12 cellular contexts compared by ENCODE assay signal in genomic region chr5:78005021-78005785, GRCh38.
DNase-seq lines count a peak whose midpoint lies in the region; ATAC-seq, FAIRE-seq and TF ChIP-seq lines count a peak whose summit lies in the region.
"Had no signal": no experiment of that assay in that cellular context is flagged by ENCODE, and none has a peak within 500 bp of the region (broad histone marks: within the 10 kb centered on the region; RNA-seq: fewer than 3 reads in every experiment).

No MANE protein-coding gene starts in this region.

- no peak overlapping the region for H3K4me3 Mint-ChIP-seq in astrocyte (ENCODE audit: unreplicated experiment)
- H3K4me3 Mint-ChIP-seq in stimulated activated naive CD8-positive, alpha-beta T cell treated with anti-CD3 and anti-CD28 coated beads, Interleukin-15, amount 100 ng/mL, for 72 hours: no peak overlapping the region
- H3K4me3 Mint-ChIP-seq: CD8-positive, alpha-beta T cell; natural killer cell treated with Interleukin-12 subunit alpha and Interleukin-12 subunit beta and Interleukin-15 and Interleukin-18, amount 100 ng/mL, for 72 hours had no signal

- no peak overlapping the region for H3K4me3 ChIP-seq in astrocyte (ENCODE audit: insufficient read depth, low read depth, low read length)
- H3K4me3 ChIP-seq: suprapubic skin had no signal

- peaks cover 11% of the 10 kb centered on the region for H3K4me1 Mint-ChIP-seq in astrocyte (ENCODE audit: low read depth, unreplicated experiment)
- no peaks in the 10 kb centered on the region for H3K4me1 Mint-ChIP-seq in stimulated activated naive CD8-positive, alpha-beta T cell treated with anti-CD3 and anti-CD28 coated beads, Interleukin-15, amount 100 ng/mL, for 72 hours

- H3K27me3 Mint-ChIP-seq in astrocyte (ENCODE audit: low read depth, unreplicated experiment): no peaks in the 10 kb centered on the region
- no peaks in the 10 kb centered on the region for H3K27me3 Mint-ChIP-seq in stimulated activated naive CD8-positive, alpha-beta T cell treated with anti-CD3 and anti-CD28 coated beads, Interleukin-15, amount 100 ng/mL, for 72 hours
- H3K27me3 Mint-ChIP-seq: natural killer cell treated with Interleukin-12 subunit alpha and Interleukin-12 subunit beta and Interleukin-15 and Interleukin-18, amount 100 ng/mL, for 72 hours had no signal

- H2AFZ ChIP-seq in astrocyte (ENCODE audit: low read depth, low read length): no peak overlapping the region

- peak overlapping the region; percentile 17 for H3K9ac ChIP-seq in astrocyte (ENCODE audit: low read length)

- DNase-seq in EH (ENCODE audit: low read depth) (peak; percentile 65), NCI-H1417 treated with DMSO at 0.1 percent for 48 hours (lab: John Stamatoyannopoulos, UW) (peak; percentile 30), astrocyte (ENCODE audit: low read depth) (peak; percentile 40), medulla oblongata (ENCODE audit: extremely low spot score) (peak; percentile 63), left cardiac atrium (no peak), GM12892 (ENCODE audit: insufficient read length) (no peak)
- DNase-seq in stimulated activated naive CD8-positive, alpha-beta T cell treated with anti-CD3 and anti-CD28 coated beads, Interleukin-15, amount 100 ng/mL, for 72 hours: no peak
- DNase-seq: activated gamma-delta T cell treated with Interleukin-2 at 50 U/mL for 16 hours; CD8-positive, alpha-beta T cell had no signal

- H3K27me3 ChIP-seq in astrocyte (ENCODE audit: insufficient read depth, low read length): no peaks in the 10 kb centered on the region
- H3K27me3 ChIP-seq: suprapubic skin had no signal

- TF ChIP-seq POLR2A in GM12892 (IDR thresholded peaks at IDR 0.05; ENCODE audit: low read depth, low read length): no peak

- H3K4me1 ChIP-seq in astrocyte (ENCODE audit: insufficient read depth, low read length): peaks cover 2% of the 10 kb centered on the region
- H3K4me1 ChIP-seq: suprapubic skin had no signal

- peaks cover 5% of the 10 kb centered on the region for H3K36me3 ChIP-seq in astrocyte (ENCODE audit: insufficient read depth, low read length)

- no peak for TF ChIP-seq CTCF in astrocyte (IDR thresholded peaks at IDR 0.05; ENCODE audit: insufficient read depth, low read depth, low read length)

- FAIRE-seq in astrocyte (lab: Jason Lieb, UNC): peak; percentile 39
- FAIRE-seq in GM12892 (lab: Jason Lieb, UNC): no peak

- no peak overlapping the region for H3K27ac Mint-ChIP-seq in astrocyte (ENCODE audit: unreplicated experiment)
- H3K27ac Mint-ChIP-seq in stimulated activated naive CD8-positive, alpha-beta T cell treated with anti-CD3 and anti-CD28 coated beads, Interleukin-15, amount 100 ng/mL, for 72 hours: no peak overlapping the region
- H3K27ac Mint-ChIP-seq: CD8-positive, alpha-beta T cell; natural killer cell treated with Interleukin-12 subunit alpha and Interleukin-12 subunit beta and Interleukin-15 and Interleukin-18, amount 100 ng/mL, for 72 hours had no signal

- no peaks in the 10 kb centered on the region for H3K9me3 Mint-ChIP-seq in astrocyte (ENCODE audit: unreplicated experiment)
- H3K9me3 Mint-ChIP-seq in stimulated activated naive CD8-positive, alpha-beta T cell treated with anti-CD3 and anti-CD28 coated beads, Interleukin-15, amount 100 ng/mL, for 72 hours: no peaks in the 10 kb centered on the region
- H3K9me3 Mint-ChIP-seq: CD8-positive, alpha-beta T cell; natural killer cell treated with Interleukin-12 subunit alpha and Interleukin-12 subunit beta and Interleukin-15 and Interleukin-18, amount 100 ng/mL, for 72 hours had no signal

- peaks cover 4% of the 10 kb centered on the region for H4K20me1 ChIP-seq in astrocyte (ENCODE audit: insufficient read depth, low read length)

- H3K36me3 Mint-ChIP-seq in astrocyte (ENCODE audit: low read depth, unreplicated experiment): no peaks in the 10 kb centered on the region
- H3K36me3 Mint-ChIP-seq: natural killer cell treated with Interleukin-12 subunit alpha and Interleukin-12 subunit beta and Interleukin-15 and Interleukin-18, amount 100 ng/mL, for 72 hours had no signal

- H3K79me2 ChIP-seq in astrocyte (ENCODE audit: insufficient read depth, low read length): no peaks in the 10 kb centered on the region

- no peaks in the 10 kb centered on the region for H3K9me3 ChIP-seq in astrocyte (ENCODE audit: insufficient read depth, low read depth, low read length)
- H3K9me3 ChIP-seq: suprapubic skin had no signal

- intact Hi-C loops in left cardiac atrium (cut with DNase I): loop anchor here in 1 of 2 donors (5.0 to 10.0 kb wide), 2 partner anchors 360 to 443 kb away; no protein-coding TSS in a partner anchor

- H3K4me2 ChIP-seq in astrocyte (ENCODE audit: low read length): no peak overlapping the region

- ATAC-seq in left cardiac atrium: no peak
- ATAC-seq in HG03460 (IDR thresholded peaks at IDR 0.05; ENCODE audit: unreplicated experiment): no peak
- ATAC-seq in stimulated activated naive CD8-positive, alpha-beta T cell treated with anti-CD3 and anti-CD28 coated beads, Interleukin-15, amount 100 ng/mL, for 72 hours: no peak
- ATAC-seq: CD8-positive, alpha-beta T cell; natural killer cell treated with Interleukin-12 subunit alpha and Interleukin-12 subunit beta and Interleukin-15 and Interleukin-18, amount 100 ng/mL, for 72 hours had no signal

- peak overlapping the region; percentile 24 for H3K27ac ChIP-seq in astrocyte (ENCODE audit: low read depth, low read length)
- H3K27ac ChIP-seq: suprapubic skin had no signal

Comparison
In these comparisons a context has a peak if more than half of its experiments do, and no peak if none do; other contexts are left out.
1. DNase-seq: peak in EH (single experiment), NCI-H1417 treated with DMSO at 0.1 percent for 48 hours (single experiment), astrocyte (single experiment) and medulla oblongata (single experiment); none in left cardiac atrium (single experiment), GM12892 (single experiment) and stimulated activated naive CD8-positive, alpha-beta T cell treated with anti-CD3 and anti-CD28 coated beads, Interleukin-15, amount 100 ng/mL, for 72 hours (0 of 2).